Comparison of ENCODE assay signal across 23 cellular contexts in the genomic region with DNA sequence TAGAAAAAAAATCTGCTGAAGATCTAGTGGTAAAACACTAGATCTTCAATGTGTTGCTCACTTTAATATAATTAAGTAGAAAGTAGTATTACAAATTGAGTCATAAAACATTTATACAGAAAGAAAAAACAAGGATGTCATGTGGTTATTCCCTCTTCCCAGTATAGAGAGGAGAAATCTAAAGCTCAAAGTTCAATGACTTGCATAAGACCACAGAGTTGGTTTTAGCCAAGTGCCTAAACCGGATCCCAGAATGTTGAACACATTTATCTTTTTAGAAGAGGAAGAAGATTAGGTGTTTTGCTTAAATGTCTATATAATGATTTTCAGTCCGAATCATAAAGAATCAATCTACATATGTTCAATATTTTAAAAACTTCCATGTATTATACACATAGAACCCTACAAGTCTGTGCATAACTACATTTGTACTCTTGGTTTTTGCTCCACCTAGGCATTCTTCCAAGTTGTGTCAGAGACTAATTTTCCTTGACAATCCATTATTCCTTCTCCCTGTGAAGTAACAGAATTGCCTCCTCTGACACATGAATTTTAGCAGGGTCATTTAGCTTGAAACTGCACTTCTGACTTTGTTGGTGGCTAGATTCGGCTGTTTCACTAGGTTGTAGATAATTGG.
DNase-seq lines count a peak whose midpoint lies in the region; ATAC-seq, FAIRE-seq and TF ChIP-seq lines count a peak whose summit lies in the region.
"Had no signal": no experiment of that assay in that cellular context is flagged by ENCODE, and none has a peak within 500 bp of the region (broad histone marks: within the 10 kb centered on the region; RNA-seq: fewer than 3 reads in every experiment).

No MANE protein-coding gene starts in this region.

- ATAC-seq in IMR-90 (ENCODE audit: low read depth) = no peak
- ATAC-seq: A549, K562, Panc1 had no signal

- no peak for TF ChIP-seq RAD21 in IMR-90 (IDR thresholded peaks at IDR 0.05; ENCODE audit: low read length)

- no peak overlapping the region for H4K5ac ChIP-seq in IMR-90 (ENCODE audit: low read depth, low read length)

- in situ Hi-C loops in IMR-90 (cut with MboI; ENCODE audit: low sequenced_read_pairs) (no loop called here), astrocyte of the cerebellum (cut with HindIII; ENCODE audit: low sequenced_read_pairs) (no loop called here)

- intact Hi-C loops in IMR-90 (cut with micrococcal nuclease) = no loop called here

- no peak overlapping the region for H4K91ac ChIP-seq in IMR-90 (ENCODE audit: insufficient read depth, low read depth, low read length)

- no peaks in the 10 kb centered on the region for H4K20me1 ChIP-seq in IMR-90 (ENCODE audit: insufficient read depth, low read length)
- no peaks in the 10 kb centered on the region for H4K20me1 ChIP-seq in hepatocyte (ENCODE audit: insufficient read depth, poor library complexity, severe bottlenecking)

- H3K36me3 ChIP-seq in IMR-90 (ENCODE audit: control insufficient read depth, insufficient read depth, low read length) = no peaks in the 10 kb centered on the region
- no peaks in the 10 kb centered on the region for H3K36me3 ChIP-seq in hepatocyte (replicated peaks; ENCODE audit: insufficient read depth, low read depth)

- no peak overlapping the region for H3K14ac ChIP-seq in IMR-90 (replicated peaks; ENCODE audit: low read depth, low read length)

- dilution Hi-C loops in IMR-90 (cut with HindIII; ENCODE audit: low sequenced_read_pairs, unreplicated experiment) = no loop called here

- no peak overlapping the region for H3K23ac ChIP-seq in IMR-90 (ENCODE audit: low read depth, low read length)

- H3K79me2 ChIP-seq in hepatocyte = no peaks in the 10 kb centered on the region

- H2BK5ac ChIP-seq in IMR-90 (ENCODE audit: low read depth, low read length, poor library complexity, severe bottlenecking) = no peak overlapping the region

- H2BK20ac ChIP-seq in IMR-90 (ENCODE audit: low read depth, low read length) = no peak overlapping the region

- H2BK15ac ChIP-seq in IMR-90 (ENCODE audit: low read depth, low read length) = no peak overlapping the region

- DNase-seq in IMR-90 (peak; percentile 4), astrocyte of the cerebellum (ENCODE audit: low read depth) (peak; percentile 4), renal cortical epithelial cell (ENCODE audit: low read depth) (peak; percentile 46), hepatocyte (ENCODE audit: low spot score) (no peak), kidney glomerular epithelial cell (lab: John Stamatoyannopoulos, UW) (no peak), NCI-H748 treated with DMSO at 0.1 percent for 48 hours (lab: John Stamatoyannopoulos, UW) (no peak)
- DNase-seq: CD4-positive, alpha-beta memory T cell; COR-L47; DMS79; Kasumi-1; MV-4-11; NCI-H1105 treated with DMSO at 0.1 percent for 48 hours; NCI-H2029; NCI-H446 treated with DMSO at 0.1 percent for 48 hours; NCI-H526; SHP77 had no signal

- POLR2A ChIA-PET in IMR-90 (lab: Charles Lee; ENCODE audit: unreplicated experiment) = no interaction called here

- no peaks in the 10 kb centered on the region for H3K9me2 ChIP-seq in hepatocyte (replicated peaks; ENCODE audit: insufficient read depth)

- TF ChIP-seq POLR2A in IMR-90 (IDR thresholded peaks at IDR 0.05; ENCODE audit: low read depth, low read length) = no peak

- H2AK5ac ChIP-seq in IMR-90 (ENCODE audit: low read depth, low read length) = no peak overlapping the region

- H3K27me3 ChIP-seq in IMR-90 (ENCODE audit: control insufficient read depth, insufficient read depth, low read length) (no peaks in the 10 kb centered on the region), hepatocyte (no peaks in the 10 kb centered on the region)

- no peak overlapping the region for H3K56ac ChIP-seq in IMR-90 (ENCODE audit: extremely low read depth, insufficient read depth, low read length)

- H3K4me3 ChIP-seq in IMR-90 (ENCODE audit: insufficient read depth, low read depth, low read length) = no peak overlapping the region
- H3K4me3 ChIP-seq in astrocyte of the cerebellum (ENCODE audit: low read depth, low read length) = no peak overlapping the region
- H3K4me3 ChIP-seq in hepatocyte = no peak overlapping the region
- H3K4me3 ChIP-seq: A549, K562 had no signal

- no peaks in the 10 kb centered on the region for H3K9me1 ChIP-seq in IMR-90 (ENCODE audit: insufficient read depth, low read length)

- H2AFZ ChIP-seq in IMR-90 (replicated peaks; ENCODE audit: low read length, poor library complexity) (no peak overlapping the region), hepatocyte (no peak overlapping the region)

- no peak overlapping the region for H2AK9ac ChIP-seq in IMR-90 (replicated peaks; ENCODE audit: low read depth, low read length, poor library complexity)

- no peak overlapping the region for H3K4me2 ChIP-seq in IMR-90 (ENCODE audit: low read depth, low read length)
- H3K4me2 ChIP-seq in hepatocyte = no peak overlapping the region
- H3K4me2 ChIP-seq: A549 had no signal

- H3K27ac ChIP-seq in IMR-90 (ENCODE audit: insufficient read depth, low read length) = no peak overlapping the region
- no peak overlapping the region for H3K27ac ChIP-seq in hepatocyte
- H3K27ac ChIP-seq: A549, HL-60, RWPE1 had no signal

- CTCF ChIA-PET in IMR-90 (lab: Yijun Ruan, JAX) = no interaction called here

- no CpG with 5 or more reads among the region's 3 CpGs for WGBS in IMR-90 (ENCODE audit: extremely low coverage in 2 of 2, insufficient read length in 1 of 2), 2 experiments
- 91% methylated on average over 3 of the region's 3 CpGs for WGBS in hepatocyte (ENCODE audit: low lambda C conversion rate, missing lambda C conversion rate)

- no peaks in the 10 kb centered on the region for H3K4me1 ChIP-seq in IMR-90 (ENCODE audit: control insufficient read depth, insufficient read depth, low read length)
- H3K4me1 ChIP-seq in hepatocyte (ENCODE audit: insufficient read depth) = no peaks in the 10 kb centered on the region
- H3K4me1 ChIP-seq: A549 had no signal

- H2BK120ac ChIP-seq in IMR-90 (ENCODE audit: low read depth, low read length) = no peak overlapping the region

- H3K9me3 ChIP-seq in IMR-90 (ENCODE audit: control insufficient read depth, insufficient read depth, low read length) (no peaks in the 10 kb centered on the region), hepatocyte (ENCODE audit: low read depth) (no peaks in the 10 kb centered on the region)
- H3K9me3 ChIP-seq: A549 had no signal

- peak; percentile 88 for FAIRE-seq in islet of Langerhans (lab: Jason Lieb, UNC)
- FAIRE-seq: A549, GM12892, K562 had no signal

- H4K8ac ChIP-seq in IMR-90 (ENCODE audit: low read depth in 2 of 2, low read length in 2 of 2) = no peak overlapping the region

- BruUV-seq in IMR-90 (replicated peaks; lab: Mats Ljungman, UMichigan) = no TSS peak

- no peak overlapping the region for H3K4ac ChIP-seq in IMR-90 (ENCODE audit: low read depth, low read length)

- no peak overlapping the region for H3K18ac ChIP-seq in IMR-90 (ENCODE audit: low read depth, low read length)

- TF ChIP-seq CTCF in IMR-90 (conservative IDR thresholded peaks at IDR 0.05; ENCODE audit: low read depth, low read length) (no peak), astrocyte of the cerebellum (IDR thresholded peaks at IDR 0.05; ENCODE audit: low read depth, low read length, missing control alignments) (no peak), hepatocyte (IDR thresholded peaks at IDR 0.05; ENCODE audit: poor library complexity) (no peak)

- H3K79me1 ChIP-seq in IMR-90 (ENCODE audit: low read depth in 1 of 2, low read length in 2 of 2) = peaks cover 0 to 5% of the 10 kb centered on the region in 2 experiments; a peak in 2 of 4 replicates

- H3K9ac ChIP-seq in IMR-90 (ENCODE audit: low read depth, low read length) = no peak overlapping the region

TF ChIP-seq in IMR-90, 13 proteins besides CTCF, POLR2A, EP300 and RAD21:
- TF ChIP-seq RCOR1 (IDR thresholded peaks at IDR 0.05; ENCODE audit: insufficient replicate concordance, low read length) (no peak), CHD1 (IDR thresholded peaks at IDR 0.05; ENCODE audit: low read depth, low read length) (no peak), MAFK (IDR thresholded peaks at IDR 0.05; ENCODE audit: low read depth, low read length) (no peak), NFE2L2 (IDR thresholded peaks at IDR 0.05; ENCODE audit: low read depth, low read length) (no peak), SMC3 (IDR thresholded peaks at IDR 0.05; ENCODE audit: low read depth, low read length) (no peak), RFX5 (IDR thresholded peaks at IDR 0.05; ENCODE audit: low read depth, low read length) (no peak), MAZ (IDR thresholded peaks at IDR 0.05; ENCODE audit: borderline replicate concordance, low read depth, low read length) (no peak)
- TF ChIP-seq, protein P1, sequence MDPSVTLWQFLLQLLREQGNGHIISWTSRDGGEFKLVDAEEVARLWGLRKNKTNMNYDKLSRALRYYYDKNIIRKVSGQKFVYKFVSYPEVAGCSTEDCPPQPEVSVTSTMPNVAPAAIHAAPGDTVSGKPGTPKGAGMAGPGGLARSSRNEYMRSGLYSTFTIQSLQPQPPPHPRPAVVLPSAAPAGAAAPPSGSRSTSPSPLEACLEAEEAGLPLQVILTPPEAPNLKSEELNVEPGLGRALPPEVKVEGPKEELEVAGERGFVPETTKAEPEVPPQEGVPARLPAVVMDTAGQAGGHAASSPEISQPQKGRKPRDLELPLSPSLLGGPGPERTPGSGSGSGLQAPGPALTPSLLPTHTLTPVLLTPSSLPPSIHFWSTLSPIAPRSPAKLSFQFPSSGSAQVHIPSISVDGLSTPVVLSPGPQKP (IDR thresholded peaks at IDR 0.05; ENCODE audit: borderline replicate concordance, low read depth, low read length) = no peak
TF ChIP-seq in IMR-90: peak in this region for 0.

Comparison
In these comparisons a context has a peak if more than half of its experiments do, and no peak if none do; other contexts are left out.
1. DNase-seq: peak in IMR-90 (single experiment), astrocyte of the cerebellum (single experiment) and renal cortical epithelial cell (single experiment); none in hepatocyte (single experiment), kidney glomerular epithelial cell (single experiment) and NCI-H748 treated with DMSO at 0.1 percent for 48 hours (single experiment).